ENCODE assay signal across 33 cellular contexts in genomic region chr13:28714651-28715050, GRCh38.
"Had no signal": no experiment of that assay in that cellular context is flagged by ENCODE, and none has a peak within 500 bp of the region (broad histone marks: within the 10 kb centered on the region; RNA-seq: fewer than 3 reads in every experiment).

No MANE protein-coding gene starts in this region.

- H3K36me3 Mint-ChIP-seq: brain had no signal

- FAIRE-seq: bronchial epithelial cell, endometrium, endothelial cell of umbilical vein had no signal

- H3K27ac ChIP-seq: adrenal gland, colonic mucosa, epithelial cell of prostate, esophagus squamous epithelium, gastroesophageal sphincter had no signal

- H3K27ac Mint-ChIP-seq: activated CD4-positive, alpha-beta memory T cell treated with anti-CD3 and anti-CD28 coated beads for 36 hours; activated CD4-positive, alpha-beta T cell treated with anti-CD3 and anti-CD28 coated beads for 36 hours; activated CD4-positive, alpha-beta T cell treated with anti-CD3 and anti-CD28 coated beads, Interleukin-2, amount 10 ng/mL, durations not matched to agents 24 days and 14 days; activated CD8-positive, alpha-beta memory T cell treated with anti-CD3 and anti-CD28 coated beads, Interleukin-2, amount 10 ng/mL, durations not matched to agents 7 days and 5 days; activated CD8-positive, alpha-beta T cell treated with anti-CD3 and anti-CD28 coated beads, Interleukin-2, amount 10 ng/mL, durations not matched to agents 7 days and 5 days; activated naive CD4-positive, alpha-beta T cell treated with anti-CD3 and anti-CD28 coated beads for 36 hours; activated naive CD4-positive, alpha-beta T cell treated with anti-CD3 and anti-CD28 coated beads, Interleukin-2, amount 50 U/mL, for 24 hours; activated naive CD8-positive, alpha-beta T cell treated with anti-CD3 and anti-CD28 coated beads, Interleukin-2, amount 50 U/mL, for 24 hours; activated T-helper 1 cell treated with anti-CD3 and anti-CD28 coated beads, Interleukin-12 subunit alpha, Interleukin-12 subunit beta, Interleukin-2, Interleukin-4 antibody, amounts not matched to agents 30 ng/mL and 10 ng/mL and 1 ng/mL, durations not matched to agents 14 hours and 24 hours and 36 hours; activated T-helper 2 cell treated with anti-CD3 and anti-CD28 coated beads, Interferon-gamma antibody, Interleukin-2, Interleukin-4, amounts not matched to agents 10 μg/mL and 5 μg/mL and 100 μg/mL, durations not matched to agents 14 hours and 24 hours and 36 hours; brain had no signal

- H3K4me1 ChIP-seq: colonic mucosa had no signal

- H3K27me3 Mint-ChIP-seq: activated CD4-positive, alpha-beta memory T cell treated with anti-CD3 and anti-CD28 coated beads for 36 hours; activated CD4-positive, alpha-beta T cell treated with anti-CD3 and anti-CD28 coated beads for 36 hours; activated CD4-positive, alpha-beta T cell treated with anti-CD3 and anti-CD28 coated beads, Interleukin-2, amount 10 ng/mL, durations not matched to agents 24 days and 14 days; activated CD8-positive, alpha-beta memory T cell treated with anti-CD3 and anti-CD28 coated beads, Interleukin-2, amount 10 ng/mL, durations not matched to agents 7 days and 5 days; activated naive CD4-positive, alpha-beta T cell treated with anti-CD3 and anti-CD28 coated beads, Interleukin-2, amount 50 U/mL, for 24 hours; activated naive CD8-positive, alpha-beta T cell treated with anti-CD3 and anti-CD28 coated beads for 36 hours; activated naive CD8-positive, alpha-beta T cell treated with anti-CD3 and anti-CD28 coated beads, Interleukin-2, amount 50 U/mL, for 24 hours had no signal

- H3K36me3 ChIP-seq: adrenal gland, colonic mucosa, esophagus squamous epithelium had no signal

- H3K4me3 ChIP-seq: adrenal gland, colonic mucosa, esophagus squamous epithelium, gastroesophageal sphincter had no signal

- H3K27me3 ChIP-seq: adrenal gland, colonic mucosa, esophagus squamous epithelium, gastroesophageal sphincter had no signal

- H3K9me3 Mint-ChIP-seq: activated CD4-positive, alpha-beta memory T cell treated with anti-CD3 and anti-CD28 coated beads for 36 hours; activated CD4-positive, alpha-beta T cell treated with anti-CD3 and anti-CD28 coated beads, Interleukin-2, amount 10 ng/mL, durations not matched to agents 24 days and 14 days; activated naive CD4-positive, alpha-beta T cell treated with anti-CD3 and anti-CD28 coated beads for 36 hours; activated naive CD4-positive, alpha-beta T cell treated with anti-CD3 and anti-CD28 coated beads, Interleukin-2, amount 50 U/mL, for 24 hours; activated naive CD8-positive, alpha-beta T cell treated with anti-CD3 and anti-CD28 coated beads for 36 hours; activated naive CD8-positive, alpha-beta T cell treated with anti-CD3 and anti-CD28 coated beads, Interleukin-2, amount 50 U/mL, for 24 hours; activated T-helper 1 cell treated with anti-CD3 and anti-CD28 coated beads, Interleukin-12 subunit alpha, Interleukin-12 subunit beta, Interleukin-2, Interleukin-4 antibody, amounts not matched to agents 30 ng/mL and 10 ng/mL and 1 ng/mL, durations not matched to agents 14 hours and 24 hours and 36 hours; activated T-helper 2 cell treated with anti-CD3 and anti-CD28 coated beads, Interferon-gamma antibody, Interleukin-2, Interleukin-4, amounts not matched to agents 10 μg/mL and 5 μg/mL and 100 μg/mL, durations not matched to agents 14 hours and 24 hours and 36 hours had no signal

- DNase-seq: activated CD4-positive, alpha-beta memory T cell treated with anti-CD3 and anti-CD28 coated beads for 36 hours; activated CD4-positive, alpha-beta T cell treated with anti-CD3 and anti-CD28 coated beads for 36 hours; activated CD4-positive, alpha-beta T cell treated with anti-CD3 and anti-CD28 coated beads, Interleukin-2, amount 10 ng/mL, durations not matched to agents 24 days and 14 days; activated CD4-positive, CD25-positive, alpha-beta regulatory T cell; activated CD4-positive, CD25-positive, alpha-beta regulatory T cell treated with anti-CD3 and anti-CD28 coated beads, Interleukin-2, amount 50 U/mL, for 72 hours; activated CD8-positive, alpha-beta memory T cell treated with anti-CD3 and anti-CD28 coated beads, Interleukin-2, amount 10 ng/mL, durations not matched to agents 7 days and 5 days; activated CD8-positive, alpha-beta memory T cell treated with anti-CD3 and anti-CD28 coated beads, Interleukin-2, amount 50 U/mL, for 4 hours; activated CD8-positive, alpha-beta T cell treated with anti-CD3 and anti-CD28 coated beads, Interleukin-2, amount 10 ng/mL, durations not matched to agents 7 days and 5 days; activated effector memory CD4-positive, alpha-beta T cell treated with anti-CD3 and anti-CD28 coated beads, Interleukin-2, amount 50 U/mL, for 16 hours; activated naive CD4-positive, alpha-beta T cell treated with anti-CD3 and anti-CD28 coated beads for 36 hours; activated naive CD8-positive, alpha-beta T cell treated with anti-CD3 and anti-CD28 coated beads for 36 hours; activated naive CD8-positive, alpha-beta T cell treated with anti-CD3 and anti-CD28 coated beads, Interleukin-2, amount 50 U/mL, for 24 hours; activated T-cell treated with anti-CD3 and anti-CD28 coated beads, Interleukin-2, amount 50 U/mL, for 1 hour; activated T-cell treated with anti-CD3 and anti-CD28 coated beads, Interleukin-2, amount 50 U/mL, for 48 hours; adrenal gland; amygdala; aorta; caudate nucleus; colonic mucosa; effector CD8-positive, alpha-beta T cell; esophagus squamous epithelium; foreskin melanocyte; T-helper 1 cell; T-helper 2 cell had no signal

- H3K4me3 Mint-ChIP-seq: activated CD4-positive, alpha-beta memory T cell treated with anti-CD3 and anti-CD28 coated beads for 36 hours; activated CD4-positive, alpha-beta T cell treated with anti-CD3 and anti-CD28 coated beads for 36 hours; activated CD4-positive, alpha-beta T cell treated with anti-CD3 and anti-CD28 coated beads, Interleukin-2, amount 10 ng/mL, durations not matched to agents 24 days and 14 days; activated CD8-positive, alpha-beta memory T cell treated with anti-CD3 and anti-CD28 coated beads, Interleukin-2, amount 10 ng/mL, durations not matched to agents 7 days and 5 days; activated CD8-positive, alpha-beta T cell treated with anti-CD3 and anti-CD28 coated beads, Interleukin-2, amount 10 ng/mL, durations not matched to agents 7 days and 5 days; activated naive CD4-positive, alpha-beta T cell treated with anti-CD3 and anti-CD28 coated beads for 36 hours; activated naive CD4-positive, alpha-beta T cell treated with anti-CD3 and anti-CD28 coated beads, Interleukin-2, amount 50 U/mL, for 24 hours; activated naive CD8-positive, alpha-beta T cell treated with anti-CD3 and anti-CD28 coated beads for 36 hours; activated naive CD8-positive, alpha-beta T cell treated with anti-CD3 and anti-CD28 coated beads, Interleukin-2, amount 50 U/mL, for 24 hours; activated T-helper 1 cell treated with anti-CD3 and anti-CD28 coated beads, Interleukin-12 subunit alpha, Interleukin-12 subunit beta, Interleukin-2, Interleukin-4 antibody, amounts not matched to agents 30 ng/mL and 10 ng/mL and 1 ng/mL, durations not matched to agents 14 hours and 24 hours and 36 hours had no signal

- ATAC-seq: activated CD4-positive, alpha-beta T cell treated with anti-CD3 and anti-CD28 coated beads for 36 hours; activated CD8-positive, alpha-beta memory T cell treated with anti-CD3 and anti-CD28 coated beads, Interleukin-2, amount 10 ng/mL, durations not matched to agents 7 days and 5 days; activated CD8-positive, alpha-beta T cell treated with anti-CD3 and anti-CD28 coated beads, Interleukin-2, amount 10 ng/mL, durations not matched to agents 7 days and 5 days; activated naive CD8-positive, alpha-beta T cell treated with anti-CD3 and anti-CD28 coated beads, Interleukin-2, amount 50 U/mL, for 24 hours; gastroesophageal sphincter had no signal

- H3K9me3 ChIP-seq: adrenal gland, colonic mucosa, esophagus squamous epithelium, gastroesophageal sphincter had no signal
